11 cellular contexts compared by ENCODE assay signal in genomic region chr1:29399465-29399864, GRCh38.
"Had no signal": no experiment of that assay in that cellular context is flagged by ENCODE, and none has a peak within 500 bp of the region (broad histone marks: within the 10 kb centered on the region; RNA-seq: fewer than 3 reads in every experiment).

No MANE protein-coding gene starts in this region.

- H3K36me3 ChIP-seq: HAP-1 had no signal

- ATAC-seq: GM23338, HCT116 had no signal

- H3K4me3 ChIP-seq: GM23248, GM23338, HAP-1 had no signal

- FAIRE-seq: H1, H54 had no signal

- H3K4me2 ChIP-seq: GM23338 had no signal

- H3K9ac ChIP-seq: GM23248 had no signal

- H3K4me1 ChIP-seq: HAP-1 had no signal

- H2AFZ ChIP-seq: GM23248, GM23338 had no signal

- DNase-seq: GM23248, GOT3, H7, H9, HCEC 1CT, HFFc6 had no signal
